ENCODE assay signal across 22 cellular contexts in genomic region chr5:151189151-151189550, GRCh38.
"Had no signal": no experiment of that assay in that cellular context is flagged by ENCODE, and none has a peak within 500 bp of the region (broad histone marks: within the 10 kb centered on the region; RNA-seq: fewer than 3 reads in every experiment).

No MANE protein-coding gene starts in this region.

- H3K27me3 Mint-ChIP-seq: stimulated activated naive CD8-positive, alpha-beta T cell treated with anti-CD3 and anti-CD28 coated beads, Interleukin-15, Interleukin-2, amounts not matched to agents 100 ng/mL and 50 ng/mL, for 24 hours had no signal

- H3K4me3 Mint-ChIP-seq: nephron progenitor cell; stimulated activated effector memory CD8-positive, alpha-beta T cell treated with anti-CD3 and anti-CD28 coated beads, Interleukin-12 subunit alpha, Interleukin-12 subunit beta, amount 100 ng/mL, for 72 hours; stimulated activated naive CD8-positive, alpha-beta T cell treated with anti-CD3 and anti-CD28 coated beads, Interleukin-15, Interleukin-2, amounts not matched to agents 100 ng/mL and 50 ng/mL, for 24 hours had no signal

- H3K27ac Mint-ChIP-seq: nephron progenitor cell; stimulated activated effector memory CD8-positive, alpha-beta T cell treated with anti-CD3 and anti-CD28 coated beads, Interleukin-12 subunit alpha, Interleukin-12 subunit beta, amount 100 ng/mL, for 72 hours; stimulated activated naive CD8-positive, alpha-beta T cell treated with anti-CD3 and anti-CD28 coated beads, Interleukin-15, Interleukin-2, amounts not matched to agents 100 ng/mL and 50 ng/mL, for 24 hours had no signal

- DNase-seq: dorsolateral prefrontal cortex; effector CD8-positive, alpha-beta T cell; foreskin melanocyte; head of caudate nucleus; kidney; left cardiac atrium; left ventricle myocardium inferior; lower lobe of right lung; mesenchymal stem cell; midbrain; nephron progenitor cell; psoas muscle; retina; right lobe of liver; stimulated activated CD4-positive, alpha-beta T cell treated with anti-CD3 and anti-CD28 coated beads, Interleukin-4, amount 100 ng/mL, for 1 hour; stimulated activated CD8-positive, alpha-beta memory T cell treated with anti-CD3 and anti-CD28 coated beads, Interleukin-4, amount 100 ng/mL, for 48 hours; tibial artery; upper lobe of right lung had no signal

- H3K4me2 ChIP-seq: hepatocyte had no signal

- H3K4me3 ChIP-seq: dorsolateral prefrontal cortex, hepatocyte, left ventricle myocardium inferior, lower lobe of right lung, psoas muscle, right lobe of liver, tibial artery, upper lobe of right lung, vagina had no signal

- H3K27ac ChIP-seq: dorsolateral prefrontal cortex, hepatocyte, left ventricle myocardium inferior, lower lobe of right lung, psoas muscle, right lobe of liver, tibial artery, upper lobe of right lung, vagina had no signal

- H2AFZ ChIP-seq: hepatocyte had no signal

- ATAC-seq: left cardiac atrium; lower lobe of right lung; psoas muscle; right lobe of liver; stimulated activated effector memory CD8-positive, alpha-beta T cell treated with anti-CD3 and anti-CD28 coated beads, Interleukin-12 subunit alpha, Interleukin-12 subunit beta, amount 100 ng/mL, for 72 hours; upper lobe of right lung had no signal

- H3K9me3 ChIP-seq: right lobe of liver, upper lobe of right lung had no signal

- H3K27me3 ChIP-seq: dorsolateral prefrontal cortex, hepatocyte, right lobe of liver, tibial artery, upper lobe of right lung, vagina had no signal

- H3K79me2 ChIP-seq: hepatocyte had no signal
